19 cellular contexts compared by ENCODE assay signal in genomic region chr15:62951481-62951880, GRCh38.
DNase-seq lines count a peak whose midpoint lies in the region; ATAC-seq, FAIRE-seq and TF ChIP-seq lines count a peak whose summit lies in the region.
"Had no signal": no experiment of that assay in that cellular context is flagged by ENCODE, and none has a peak within 500 bp of the region (broad histone marks: within the 10 kb centered on the region; RNA-seq: fewer than 3 reads in every experiment).

No MANE protein-coding gene starts in this region.

- no peak overlapping the region for H3K14ac ChIP-seq in mesenchymal stem cell (ENCODE audit: low read length in 2 of 2)

- no peaks in the 10 kb centered on the region for H3K9me3 Mint-ChIP-seq in MCF 10A (ENCODE audit: unreplicated experiment)
- H3K9me3 Mint-ChIP-seq: IgD-negative memory B cell had no signal

- H3K27ac ChIP-seq in breast epithelium (no peak overlapping the region), mesenchymal stem cell (ENCODE audit: low read length, poor library complexity, severe bottlenecking) (no peak overlapping the region)
- H3K27ac ChIP-seq: GM23248, KMS-11, RWPE1 had no signal

- H2AFZ ChIP-seq in mesenchymal stem cell (ENCODE audit: low read depth, low read length), result no peak overlapping the region
- H2AFZ ChIP-seq: GM23248 had no signal

- ATAC-seq in HG03097 (IDR thresholded peaks at IDR 0.05; ENCODE audit: low FRiP score, unreplicated experiment), result no peak

- H4K8ac ChIP-seq in mesenchymal stem cell (ENCODE audit: low read length), result no peak overlapping the region

- no peaks in the 10 kb centered on the region for H3K79me1 ChIP-seq in mesenchymal stem cell (replicated peaks; ENCODE audit: low read length, poor library complexity, severe bottlenecking)

- H3K4me3 ChIP-seq in breast epithelium (no peak overlapping the region), bronchial epithelial cell (ENCODE audit: low read depth, low read length) (no peak overlapping the region), mesenchymal stem cell (ENCODE audit: insufficient read depth in 1 of 2, low read depth in 1 of 2, low read length in 2 of 2) (no peak overlapping the region)
- H3K4me3 ChIP-seq: GM23248 had no signal

- H2BK12ac ChIP-seq in mesenchymal stem cell (ENCODE audit: low read length in 2 of 2), result no peak overlapping the region

- no peak overlapping the region for H2BK5ac ChIP-seq in mesenchymal stem cell (ENCODE audit: low read depth, low read length, poor library complexity, severe bottlenecking)

- no peak overlapping the region for H4K91ac ChIP-seq in mesenchymal stem cell (ENCODE audit: low read length)

- H3K4ac ChIP-seq in mesenchymal stem cell (ENCODE audit: low read depth in 1 of 2, low read length in 2 of 2), result no peak overlapping the region

- no peaks in the 10 kb centered on the region for H3K36me3 Mint-ChIP-seq in MCF 10A (ENCODE audit: insufficient read depth, unreplicated experiment)
- H3K36me3 Mint-ChIP-seq: IgD-negative memory B cell had no signal

- H3K27me3 Mint-ChIP-seq in MCF 10A (ENCODE audit: insufficient read depth, unreplicated experiment), result peaks cover 18% of the 10 kb centered on the region

- no peak overlapping the region for H3K18ac ChIP-seq in mesenchymal stem cell (ENCODE audit: low read depth in 1 of 2, low read length in 2 of 2)

- no peak overlapping the region for H2BK120ac ChIP-seq in mesenchymal stem cell (ENCODE audit: low read depth, low read length)

- 85% methylated on average over 4 of the region's 5 CpGs for WGBS in mesenchymal stem cell

- H3K4me1 ChIP-seq in breast epithelium, result no peaks in the 10 kb centered on the region
- H3K4me1 ChIP-seq in mesenchymal stem cell (ENCODE audit: control insufficient read depth, insufficient read depth, low read depth, low read length), result peaks cover under 1% of the 10 kb centered on the region

- H3K9me3 ChIP-seq in breast epithelium (no peaks in the 10 kb centered on the region), mesenchymal stem cell (ENCODE audit: control insufficient read depth, low read length) (no peaks in the 10 kb centered on the region)

- H3K27me3 ChIP-seq in breast epithelium, result no peaks in the 10 kb centered on the region
- no peaks in the 10 kb centered on the region for H3K27me3 ChIP-seq in bronchial epithelial cell (ENCODE audit: control insufficient read depth, insufficient read depth, low read length)
- peaks cover 0 to 43% of the 10 kb centered on the region in 2 experiments for H3K27me3 ChIP-seq in mesenchymal stem cell (ENCODE audit: control insufficient read depth in 1 of 2, insufficient read depth in 1 of 2, low read length in 2 of 2)

- no peak overlapping the region for H3K23ac ChIP-seq in mesenchymal stem cell (ENCODE audit: low read length in 2 of 2)

- TF ChIP-seq POLR2A in breast epithelium (IDR thresholded peaks at IDR 0.05), result no peak

- no TSS peak for BruUV-seq in MCF 10A (replicated peaks; lab: Mats Ljungman, UMichigan)

- H2BK15ac ChIP-seq in mesenchymal stem cell (ENCODE audit: low read depth, poor library complexity, severe bottlenecking), result no peak overlapping the region

- intact Hi-C loops in MCF 10A (cut with micrococcal nuclease), result no loop called here
- intact Hi-C loops in breast epithelium (cut with DNase I; ENCODE audit: low total_unique reads), result no loop called here

- no peaks in the 10 kb centered on the region for H3K36me3 ChIP-seq in breast epithelium
- no peaks in the 10 kb centered on the region for H3K36me3 ChIP-seq in bronchial epithelial cell (ENCODE audit: control insufficient read depth, insufficient read depth, low read length)
- no peaks in the 10 kb centered on the region for H3K36me3 ChIP-seq in mesenchymal stem cell (ENCODE audit: control insufficient read depth in 1 of 2, insufficient read depth in 2 of 2, low read depth in 1 of 2, low read length in 2 of 2)

- FAIRE-seq in bronchial epithelial cell (lab: Jason Lieb, UNC), result peak; percentile 91
- FAIRE-seq: G401.6 had no signal

- CTCF ChIA-PET in MCF 10A (lab: Yijun Ruan, JAX), result no interaction called here

- peak; percentile 39 for DNase-seq in MCF 10A (ENCODE audit: unreplicated experiment)
- DNase-seq in breast epithelium (ENCODE audit: low spot score in 2 of 2), result no peak
- DNase-seq in NCI-H2171 (lab: John Stamatoyannopoulos, UW), result peak; percentile 5
- peak; percentile 93 for DNase-seq in bronchial epithelial cell (ENCODE audit: low read depth)
- no peak for DNase-seq in mesenchymal stem cell
- no peak for DNase-seq in NCI-H1105 (lab: John Stamatoyannopoulos, UW)
- no peak for DNase-seq in pons (ENCODE audit: low spot score)
- DNase-seq: DMS53, GM23248, H7, NCI-H2029, NCI-H526 treated with DMSO at 0.1 percent for 48 hours, SHP77 treated with DMSO at 0.1 percent for 48 hours, T-helper 1 cell had no signal

- no peaks in the 10 kb centered on the region for H3K4me1 Mint-ChIP-seq in MCF 10A (ENCODE audit: insufficient read depth, unreplicated experiment)

- TF ChIP-seq CTCF in MCF 10A (IDR thresholded peaks at IDR 0.05; ENCODE audit: unreplicated experiment), result no peak
- TF ChIP-seq CTCF in breast epithelium (IDR thresholded peaks at IDR 0.05), result no peak
- no peak for TF ChIP-seq CTCF in bronchial epithelial cell (IDR thresholded peaks at IDR 0.05; ENCODE audit: insufficient read depth, low read length, severe bottlenecking)

- no peak overlapping the region for H3K4me2 ChIP-seq in mesenchymal stem cell (ENCODE audit: low read length, poor library complexity, severe bottlenecking)
- H3K4me2 ChIP-seq: KMS-11 had no signal

- no peak overlapping the region for H3K9ac ChIP-seq in mesenchymal stem cell (ENCODE audit: low read length)
- H3K9ac ChIP-seq: GM23248, KMS-11 had no signal

- H3K27ac Mint-ChIP-seq in MCF 10A (ENCODE audit: low read depth, unreplicated experiment), result no peak overlapping the region
- H3K27ac Mint-ChIP-seq: IgD-negative memory B cell had no signal

- POLR2A ChIA-PET in MCF 10A (lab: Yijun Ruan, JAX), result no interaction called here

- no peak overlapping the region for H3K4me3 Mint-ChIP-seq in MCF 10A (ENCODE audit: unreplicated experiment)
- H3K4me3 Mint-ChIP-seq: IgD-negative memory B cell had no signal

- peak overlapping the region; percentile 31 for H2AK5ac ChIP-seq in mesenchymal stem cell (ENCODE audit: low read length, severe bottlenecking)

Comparison
In these comparisons a context has a peak if more than half of its experiments do, and no peak if none do; other contexts are left out.
1. DNase-seq: peak in MCF 10A (single experiment), NCI-H2171 (single experiment) and bronchial epithelial cell (single experiment); none in breast epithelium (0 of 2), mesenchymal stem cell (single experiment), NCI-H1105 (single experiment) and pons (single experiment).